28 cellular contexts compared by ENCODE assay signal in genomic region chr16:2976201-2976600, GRCh38. TPM values are rescaled to one million over a fixed set of nuclear protein-coding genes. Genes with fewer than 3 reads are reported as not detected.
"Had no signal": no experiment of that assay in that cellular context is flagged by ENCODE, and none has a peak within 500 bp of the region (broad histone marks: within the 10 kb centered on the region; RNA-seq: fewer than 3 reads in every experiment).

No MANE protein-coding gene starts in this region.

- H3K4me3 Mint-ChIP-seq: activated CD8-positive, alpha-beta T cell treated with anti-CD3 and anti-CD28 coated beads, Interleukin-2, amount 10 ng/mL, durations not matched to agents 7 days and 5 days; activated naive CD8-positive, alpha-beta T cell treated with anti-CD3 and anti-CD28 coated beads, Interleukin-2, amount 50 U/mL, for 24 hours; central memory CD8-positive, alpha-beta T cell; T-cell had no signal

- H3K27me3 Mint-ChIP-seq: activated naive CD8-positive, alpha-beta T cell treated with anti-CD3 and anti-CD28 coated beads, Interleukin-2, amount 50 U/mL, for 24 hours had no signal

- ATAC-seq: activated CD8-positive, alpha-beta T cell treated with anti-CD3 and anti-CD28 coated beads, Interleukin-2, amount 10 ng/mL, durations not matched to agents 7 days and 5 days; activated naive CD8-positive, alpha-beta T cell treated with anti-CD3 and anti-CD28 coated beads, Interleukin-2, amount 50 U/mL, for 24 hours; Right ventricle myocardium inferior; T-cell had no signal

- DNase-seq: activated CD4-positive, alpha-beta T cell treated with anti-CD3 and anti-CD28 coated beads for 4 hours; activated CD4-positive, alpha-beta T cell treated with anti-CD3 and anti-CD28 coated beads, Interleukin-2, amount 50 U/mL, for 4 hours; activated CD8-positive, alpha-beta memory T cell treated with anti-CD3 and anti-CD28 coated beads, Interleukin-2, amount 50 U/mL, for 48 hours; activated CD8-positive, alpha-beta T cell treated with anti-CD3 and anti-CD28 coated beads, Interleukin-2, amount 10 ng/mL, durations not matched to agents 7 days and 5 days; activated naive CD4-positive, alpha-beta T cell treated with anti-CD3 and anti-CD28 coated beads, Interleukin-2, amount 50 U/mL, for 16 hours; activated naive CD8-positive, alpha-beta T cell treated with anti-CD3 and anti-CD28 coated beads, Interleukin-2, amount 50 U/mL, for 24 hours; activated T-cell treated with anti-CD3 and anti-CD28 coated beads, Interleukin-2, amount 50 U/mL, for 1 hour; amniotic stem cell; KG1; NCI-H1048; NCI-H1417 treated with DMSO at 0.1 percent for 48 hours; NCI-H1694; NCI-H2081; NCI-H524 treated with DMSO at 0.1 percent for 48 hours; NCI-H748 treated with DMSO at 0.1 percent for 48 hours; T-cell; T-helper 2 cell; T1000 had no signal

- H3K36me3 Mint-ChIP-seq: brain, T-cell had no signal

- FAIRE-seq: astrocyte, TTC549 had no signal

- H3K4me3 ChIP-seq: SK-N-MC had no signal

- H3K27ac ChIP-seq: SK-N-MC had no signal

- H3K27ac Mint-ChIP-seq: activated CD8-positive, alpha-beta T cell treated with anti-CD3 and anti-CD28 coated beads, Interleukin-2, amount 10 ng/mL, durations not matched to agents 7 days and 5 days; activated naive CD8-positive, alpha-beta T cell treated with anti-CD3 and anti-CD28 coated beads, Interleukin-2, amount 50 U/mL, for 24 hours; T-cell had no signal

- H3K9me3 Mint-ChIP-seq: activated naive CD8-positive, alpha-beta T cell treated with anti-CD3 and anti-CD28 coated beads, Interleukin-2, amount 50 U/mL, for 24 hours; brain; central memory CD8-positive, alpha-beta T cell; T-cell had no signal

RNA-seq across cellular contexts. Expression of gene KREMEN2, which starts 12.1 kb away (rescaled TPM):
- total RNA-seq: Right ventricle myocardium inferior had no signal

RNA-seq across cellular contexts. Expression of gene CLDN9, which starts 36.5 kb away (rescaled TPM):
- total RNA-seq: LHCN-M2, M059J, RPMI7951 had no signal

RNA-seq across cellular contexts. Expression of gene CLDN6, which starts 41.8 kb away (rescaled TPM):
- total RNA-seq: activated CD8-positive, alpha-beta T cell treated with anti-CD3 and anti-CD28 coated beads, Interleukin-2, amount 10 ng/mL, durations not matched to agents 7 days and 5 days; OCI-LY7; Right ventricle myocardium inferior; RPMI7951 had no signal
